ENCODE assay signal across 8 cellular contexts in genomic region chr3:8987673-8988655, GRCh38. TPM values are rescaled to one million over a fixed set of nuclear protein-coding genes. Genes with fewer than 3 reads are reported as not detected.
DNase-seq lines count a peak whose midpoint lies in the region; ATAC-seq and TF ChIP-seq lines count a peak whose summit lies in the region.

No MANE protein-coding gene starts in this region.

- H3K4me2 ChIP-seq in IMR-90 (ENCODE audit: low read depth, low read length): no peak overlapping the region

- no peak overlapping the region for H3K23ac ChIP-seq in IMR-90 (ENCODE audit: low read depth, low read length)

- no peak overlapping the region for H3K27ac Mint-ChIP-seq in Caco-2 (ENCODE audit: unreplicated experiment)

- no peak overlapping the region for H3K4me3 Mint-ChIP-seq in Caco-2 (ENCODE audit: unreplicated experiment)

- no peak overlapping the region for H2BK5ac ChIP-seq in IMR-90 (ENCODE audit: low read depth, low read length, poor library complexity, severe bottlenecking)

- no peaks in the 10 kb centered on the region for H3K36me3 ChIP-seq in Caco-2 (ENCODE audit: control insufficient read depth, insufficient read depth, low read length)
- H3K36me3 ChIP-seq in IMR-90 (ENCODE audit: control insufficient read depth, insufficient read depth, low read length): no peaks in the 10 kb centered on the region
- H3K36me3 ChIP-seq in ascending aorta: no peaks in the 10 kb centered on the region

- in situ Hi-C loops in IMR-90 (cut with MboI; ENCODE audit: low sequenced_read_pairs): no loop called here

- dilution Hi-C loops in IMR-90 (cut with HindIII; ENCODE audit: low sequenced_read_pairs, unreplicated experiment): no loop called here

- no peak overlapping the region for H2AK9ac ChIP-seq in IMR-90 (replicated peaks; ENCODE audit: low read depth, low read length, poor library complexity)

- WGBS in IMR-90 (ENCODE audit: extremely low coverage in 2 of 2, insufficient read length in 1 of 2), 2 experiments: 37% methylated on average over 8 of the region's 17 CpGs; no CpG with 5 or more reads in 1 of the 2 experiments

- H3K27ac ChIP-seq in IMR-90 (ENCODE audit: insufficient read depth, low read length): no peak overlapping the region
- H3K27ac ChIP-seq in ascending aorta: no peak overlapping the region

- no peaks in the 10 kb centered on the region for H3K4me1 ChIP-seq in Caco-2
- H3K4me1 ChIP-seq in IMR-90 (ENCODE audit: control insufficient read depth, insufficient read depth, low read length): no peaks in the 10 kb centered on the region
- H3K4me1 ChIP-seq in ascending aorta: no peaks in the 10 kb centered on the region

- H3K14ac ChIP-seq in IMR-90 (replicated peaks; ENCODE audit: low read depth, low read length): no peak overlapping the region

- no peak overlapping the region for H3K4ac ChIP-seq in IMR-90 (ENCODE audit: low read depth, low read length)

- no peak for TF ChIP-seq POLR2A in IMR-90 (IDR thresholded peaks at IDR 0.05; ENCODE audit: low read depth, low read length)

- ATAC-seq in GM21367 (IDR thresholded peaks at IDR 0.05; ENCODE audit: unreplicated experiment): peak; percentile 77
- ATAC-seq in IMR-90 (ENCODE audit: low read depth): peak; percentile 83

- no peaks in the 10 kb centered on the region for H3K9me3 Mint-ChIP-seq in Caco-2 (ENCODE audit: unreplicated experiment)

- no peak overlapping the region for H4K5ac ChIP-seq in IMR-90 (ENCODE audit: low read depth, low read length)

- POLR2A ChIA-PET in Caco-2 (lab: Charles Lee): interaction anchor here (0.6 kb wide), 1 partner anchor 23 kb away, joined by 3 read pairs; no protein-coding TSS in a partner anchor
- POLR2A ChIA-PET in IMR-90 (lab: Charles Lee; ENCODE audit: unreplicated experiment): no interaction called here

- DNase-seq in Caco-2: peak in 1 of 2 experiments; percentile 54
- DNase-seq in IMR-90: peak; percentile 40
- DNase-seq in SKM-1 treated with dmso at 0.1 percent for 144 hours (lab: John Stamatoyannopoulos, UW; ENCODE audit: unreplicated experiment): peak; percentile 41
- peak in 1 of 2 donors; percentile 73 for DNase-seq in ascending aorta (ENCODE audit: low spot score in 2 of 2)
- peak; percentile 72 for DNase-seq in hepatic stellate cell (ENCODE audit: low spot score)
- DNase-seq in retinal pigment epithelial cell (ENCODE audit: low read depth): no peak
- no peak for DNase-seq in DMS153 (lab: John Stamatoyannopoulos, UW)

- peak; percentile 55 for TF ChIP-seq RAD21 in IMR-90 (IDR thresholded peaks at IDR 0.05; ENCODE audit: low read length)

- H2AK5ac ChIP-seq in IMR-90 (ENCODE audit: low read depth, low read length): no peak overlapping the region

- H4K8ac ChIP-seq in IMR-90 (ENCODE audit: low read depth in 2 of 2, low read length in 2 of 2): no peak overlapping the region; a peak in 1 of 4 replicates

- H3K18ac ChIP-seq in IMR-90 (ENCODE audit: low read depth, low read length): no peak overlapping the region

- H3K9me3 ChIP-seq in Caco-2: no peaks in the 10 kb centered on the region
- H3K9me3 ChIP-seq in IMR-90 (ENCODE audit: control insufficient read depth, insufficient read depth, low read length): no peaks in the 10 kb centered on the region
- H3K9me3 ChIP-seq in ascending aorta: no peaks in the 10 kb centered on the region

- no peaks in the 10 kb centered on the region for H4K20me1 ChIP-seq in IMR-90 (ENCODE audit: insufficient read depth, low read length)

- no peak overlapping the region for H3K9ac ChIP-seq in IMR-90 (ENCODE audit: low read depth, low read length)

- H3K9me1 ChIP-seq in IMR-90 (ENCODE audit: insufficient read depth, low read length): no peaks in the 10 kb centered on the region

- no peak overlapping the region for H2BK120ac ChIP-seq in IMR-90 (ENCODE audit: low read depth, low read length)

- H3K36me3 Mint-ChIP-seq in Caco-2 (ENCODE audit: insufficient read depth, unreplicated experiment): no peaks in the 10 kb centered on the region

- H3K4me3 ChIP-seq in Caco-2 (ENCODE audit: low read depth, low read length) (no peak overlapping the region), IMR-90 (ENCODE audit: insufficient read depth, low read depth, low read length) (no peak overlapping the region), ascending aorta (no peak overlapping the region), retinal pigment epithelial cell (ENCODE audit: low read length) (no peak overlapping the region)

- BruUV-seq in Caco-2 (replicated peaks; lab: Mats Ljungman, UMichigan): no TSS peak
- BruUV-seq in IMR-90 (replicated peaks; lab: Mats Ljungman, UMichigan): no TSS peak

- no peaks in the 10 kb centered on the region for H3K27me3 ChIP-seq in Caco-2 (replicated peaks; ENCODE audit: control insufficient read depth, insufficient read depth, low read length)
- H3K27me3 ChIP-seq in IMR-90 (ENCODE audit: control insufficient read depth, insufficient read depth, low read length): peaks cover 4% of the 10 kb centered on the region
- H3K27me3 ChIP-seq in ascending aorta: no peaks in the 10 kb centered on the region

- H3K27me3 Mint-ChIP-seq in Caco-2 (ENCODE audit: insufficient read depth, unreplicated experiment): no peaks in the 10 kb centered on the region

- peak; percentile 37 to 73 for TF ChIP-seq CTCF in Caco-2 (IDR thresholded peaks at IDR 0.05; ENCODE audit: insufficient read depth in 1 of 2, low read depth in 1 of 2, low read length in 1 of 2, severe bottlenecking in 1 of 2, unreplicated experiment in 1 of 2)
- TF ChIP-seq CTCF in IMR-90 (conservative IDR thresholded peaks at IDR 0.05; ENCODE audit: low read depth, low read length): peak; percentile 65
- TF ChIP-seq CTCF in ascending aorta (IDR thresholded peaks at IDR 0.05): peak; percentile 48 to 77 (median 75)
- peak; percentile 90 for TF ChIP-seq CTCF in retinal pigment epithelial cell (conservative IDR thresholded peaks at IDR 0.05; ENCODE audit: low read depth, low read length)

- peaks cover 4% of the 10 kb centered on the region for H3K4me1 Mint-ChIP-seq in Caco-2 (ENCODE audit: low read depth, unreplicated experiment)

- H2AFZ ChIP-seq in IMR-90 (replicated peaks; ENCODE audit: low read length, poor library complexity): peak overlapping the region; percentile 53

- H4K91ac ChIP-seq in IMR-90 (ENCODE audit: insufficient read depth, low read depth, low read length): no peak overlapping the region

- H2BK15ac ChIP-seq in IMR-90 (ENCODE audit: low read depth, low read length): no peak overlapping the region

- CTCF ChIA-PET in Caco-2 (lab: Charles Lee) (interaction anchor here (0.5 to 2.3 kb wide), 12 partner anchors 9 to 443 kb away, joined by 3 to 19 read pairs (median 4); partner anchors contain the start of gene SRGAP3), IMR-90 (lab: Yijun Ruan, JAX) (interaction anchor here (0.5 to 2.8 kb wide), 12 partner anchors 9 to 317 kb away, joined by 3 to 8 read pairs (median 4); partner anchors contain the start of gene OXTR)

- H3K56ac ChIP-seq in IMR-90 (ENCODE audit: extremely low read depth, insufficient read depth, low read length): no peak overlapping the region

- no peak overlapping the region for H2BK20ac ChIP-seq in IMR-90 (ENCODE audit: low read depth, low read length)

- H3K79me1 ChIP-seq in IMR-90 (ENCODE audit: low read depth in 1 of 2, low read length in 2 of 2): no peaks in the 10 kb centered on the region

- intact Hi-C loops in Caco-2 (cut with micrococcal nuclease; ENCODE audit: unreplicated experiment): loop anchor here (1.0 kb wide), 3 partner anchors 39 to 314 kb away; no protein-coding TSS in a partner anchor
- intact Hi-C loops in IMR-90 (cut with micrococcal nuclease): loop anchor here (1.0 kb wide), 2 partner anchors 79 to 314 kb away; no protein-coding TSS in a partner anchor
- intact Hi-C loops in ascending aorta (cut with DNase I): loop anchor here (1.0 kb wide), 2 partner anchors 79 to 314 kb away; no protein-coding TSS in a partner anchor

TF ChIP-seq in IMR-90, 13 proteins besides CTCF, POLR2A, EP300 and RAD21:
- TF ChIP-seq CHD1 (IDR thresholded peaks at IDR 0.05; ENCODE audit: low read depth, low read length): no peak
- TF ChIP-seq RFX5 (IDR thresholded peaks at IDR 0.05; ENCODE audit: low read depth, low read length): no peak
- TF ChIP-seq MXI1 (IDR thresholded peaks at IDR 0.05; ENCODE audit: borderline replicate concordance, low read depth, low read length): no peak
- peak; percentile 47; the same call in 1 of the 2 replicates for TF ChIP-seq SMC3 (IDR thresholded peaks at IDR 0.05; ENCODE audit: low read depth, low read length)
- no peak for TF ChIP-seq NFE2L2 (IDR thresholded peaks at IDR 0.05; ENCODE audit: low read depth, low read length)

RNA-seq across cellular contexts. Expression of gene RAD18, which starts 24.7 kb away (rescaled TPM):
- total RNA-seq in Caco-2 (2022) (19.3 and 20.8 TPM in 2 replicates), IMR-90 (2012; rRNA removed) (17.2 and 22.2 TPM in 2 replicates), ascending aorta (0.75 TPM)
- 6.9 and 8.2 TPM in 2 replicates for polyA plus RNA-seq in IMR-90 (2012; rRNA removed)
- 1.3 and 1.8 TPM in 2 replicates for polyA plus RNA-seq in IMR-90 (2012; cell fraction: cytosol; rRNA removed)
- 5.3 and 13.9 TPM in 2 replicates for polyA plus RNA-seq in IMR-90 (2012; cell fraction: nucleus; rRNA removed; ENCODE audit: low replicate concordance)

Comparison
In these comparisons a context has a peak if more than half of its experiments do, and no peak if none do; other contexts are left out.
1. DNase-seq: peak in IMR-90 (single experiment), SKM-1 treated with dmso at 0.1 percent for 144 hours (single experiment) and hepatic stellate cell (single experiment); none in retinal pigment epithelial cell (single experiment) and DMS153 (single experiment).
2. RNA of gene RAD18, which starts 24.7 kb away (total RNA-seq): 19.3 to 20.8 TPM in Caco-2 and 17.2 to 22.2 TPM in IMR-90; 0.75 TPM in ascending aorta (single experiment); every median in the first group is over 10 times any median in the second.
3. Peak in every context shown above with its lines, with median percentiles within 50 percentile points of each other: CTCF ChIP-seq.